14 cellular contexts compared by ENCODE assay signal in genomic region chr12:128268348-128268725, GRCh38. TPM values are rescaled to one million over a fixed set of nuclear protein-coding genes. Genes with fewer than 3 reads are reported as not detected.
DNase-seq lines count a peak whose midpoint lies in the region; ATAC-seq and TF ChIP-seq lines count a peak whose summit lies in the region.
"Had no signal": no experiment of that assay in that cellular context is flagged by ENCODE, and none has a peak within 500 bp of the region (broad histone marks: within the 10 kb centered on the region; RNA-seq: fewer than 3 reads in every experiment).

No MANE protein-coding gene starts in this region.

- H3K9ac ChIP-seq in parathyroid adenoma: no peak overlapping the region
- H3K9ac ChIP-seq: GM23248 had no signal

- H3K27me3 ChIP-seq in hepatocyte (peaks cover 57% of the 10 kb centered on the region), parathyroid adenoma (ENCODE audit: control insufficient read depth, insufficient read depth, low read length) (peaks cover 4% of the 10 kb centered on the region), brain microvascular endothelial cell (replicated peaks) (peaks cover 19% of the 10 kb centered on the region)

- H3K4me1 ChIP-seq in hepatocyte (ENCODE audit: insufficient read depth) (no peaks in the 10 kb centered on the region), parathyroid adenoma (no peaks in the 10 kb centered on the region)

- TF ChIP-seq CTCF in hepatocyte (IDR thresholded peaks at IDR 0.05; ENCODE audit: poor library complexity) (no peak), parathyroid adenoma (IDR thresholded peaks at IDR 0.05) (no peak), brain microvascular endothelial cell (IDR thresholded peaks at IDR 0.05; ENCODE audit: low read depth, low read length, missing control alignments) (no peak)

- DNase-seq in D341Med (ENCODE audit: low spot score) (peak; percentile 35), SK-N-DZ (ENCODE audit: low spot score) (peak; percentile 49), hepatocyte (ENCODE audit: low spot score) (no peak), NCI-H1436 treated with DMSO at 0.1 percent for 48 hours (lab: John Stamatoyannopoulos, UW) (no peak), brain microvascular endothelial cell (no peak)
- DNase-seq: activated naive CD4-positive, alpha-beta T cell treated with Interleukin-2 at 50 U/mL for 16 hours; GM23248; NCI-H446 treated with DMSO at 0.1 percent for 48 hours; SHP77 had no signal

- H3K9me3 ChIP-seq in hepatocyte (ENCODE audit: low read depth): peaks cover under 1% of the 10 kb centered on the region
- no peaks in the 10 kb centered on the region for H3K9me3 ChIP-seq in parathyroid adenoma (ENCODE audit: control insufficient read depth, low read length)

- H3K27ac ChIP-seq in hepatocyte: peak overlapping the region; percentile 47
- no peak overlapping the region for H3K27ac ChIP-seq in parathyroid adenoma
- H3K27ac ChIP-seq in brain microvascular endothelial cell: no peak overlapping the region
- H3K27ac ChIP-seq: GM23248 had no signal

- no peaks in the 10 kb centered on the region for H3K9me2 ChIP-seq in hepatocyte (replicated peaks; ENCODE audit: insufficient read depth)

- H3K4me3 ChIP-seq in hepatocyte: peak overlapping the region; percentile 51
- no peak overlapping the region for H3K4me3 ChIP-seq in parathyroid adenoma (ENCODE audit: low read depth, low read length)
- no peak overlapping the region for H3K4me3 ChIP-seq in brain microvascular endothelial cell (ENCODE audit: low read depth, low read length)
- H3K4me3 ChIP-seq: GM12878, GM23248 had no signal

- H2AFZ ChIP-seq in hepatocyte: peak overlapping the region; percentile 35
- H2AFZ ChIP-seq in parathyroid adenoma: peak overlapping the region; percentile 54
- H2AFZ ChIP-seq: GM23248 had no signal

- ATAC-seq in GM19351 (IDR thresholded peaks at IDR 0.05; ENCODE audit: unreplicated experiment) (no peak), HG02885 (IDR thresholded peaks at IDR 0.05; ENCODE audit: poor library complexity, unreplicated experiment) (no peak)
- ATAC-seq: GM12878 had no signal

- no peaks in the 10 kb centered on the region for H4K20me1 ChIP-seq in hepatocyte (ENCODE audit: insufficient read depth, poor library complexity, severe bottlenecking)

- 1% methylated on average over 31 of the region's 34 CpGs for WGBS in hepatocyte (ENCODE audit: low lambda C conversion rate, missing lambda C conversion rate)

- H3K79me2 ChIP-seq in hepatocyte (peaks cover 24% of the 10 kb centered on the region), parathyroid adenoma (no peaks in the 10 kb centered on the region)

- no peaks in the 10 kb centered on the region for H3K36me3 ChIP-seq in hepatocyte (replicated peaks; ENCODE audit: insufficient read depth, low read depth)
- H3K36me3 ChIP-seq in parathyroid adenoma (ENCODE audit: control insufficient read depth, insufficient read depth, low read length): no peaks in the 10 kb centered on the region
- no peaks in the 10 kb centered on the region for H3K36me3 ChIP-seq in brain microvascular endothelial cell (replicated peaks)

- in situ Hi-C loops in brain microvascular endothelial cell (cut with HindIII; ENCODE audit: low pct_ligation_motif_present, low sequenced_read_pairs): no loop called here

- peak overlapping the region; percentile 76 for H3K4me2 ChIP-seq in hepatocyte
- peak overlapping the region; percentile 11 for H3K4me2 ChIP-seq in parathyroid adenoma (ENCODE audit: low read length)

RNA-seq across cellular contexts. Expression of gene TMEM132C, which starts 1.4 kb away (rescaled TPM):
- 13.1 and 16.2 TPM in 2 replicates for polyA plus RNA-seq in SK-N-DZ (2014; cell fraction: cytosol; rRNA removed)
- 8.2 and 12.3 TPM in 2 replicates for polyA plus RNA-seq in SK-N-DZ (2014; cell fraction: nucleus; rRNA removed)
- total RNA-seq in hepatocyte: 9.3 and 10.6 TPM in 2 replicates
- polyA plus RNA-seq in hepatocyte: 15.5 and 16.5 TPM in 2 replicates
- total RNA-seq: fibroblast of lung, GM12878, GM23248 had no signal
- polyA plus RNA-seq: fibroblast of lung, GM12878, GM23248 had no signal

Comparison
In these comparisons a context has a peak if more than half of its experiments do, and no peak if none do; other contexts are left out.
1. DNase-seq: peak in D341Med (single experiment) and SK-N-DZ (single experiment); none in hepatocyte (single experiment), NCI-H1436 treated with DMSO at 0.1 percent for 48 hours (single experiment) and brain microvascular endothelial cell (single experiment).